In the genomic region with DNA sequence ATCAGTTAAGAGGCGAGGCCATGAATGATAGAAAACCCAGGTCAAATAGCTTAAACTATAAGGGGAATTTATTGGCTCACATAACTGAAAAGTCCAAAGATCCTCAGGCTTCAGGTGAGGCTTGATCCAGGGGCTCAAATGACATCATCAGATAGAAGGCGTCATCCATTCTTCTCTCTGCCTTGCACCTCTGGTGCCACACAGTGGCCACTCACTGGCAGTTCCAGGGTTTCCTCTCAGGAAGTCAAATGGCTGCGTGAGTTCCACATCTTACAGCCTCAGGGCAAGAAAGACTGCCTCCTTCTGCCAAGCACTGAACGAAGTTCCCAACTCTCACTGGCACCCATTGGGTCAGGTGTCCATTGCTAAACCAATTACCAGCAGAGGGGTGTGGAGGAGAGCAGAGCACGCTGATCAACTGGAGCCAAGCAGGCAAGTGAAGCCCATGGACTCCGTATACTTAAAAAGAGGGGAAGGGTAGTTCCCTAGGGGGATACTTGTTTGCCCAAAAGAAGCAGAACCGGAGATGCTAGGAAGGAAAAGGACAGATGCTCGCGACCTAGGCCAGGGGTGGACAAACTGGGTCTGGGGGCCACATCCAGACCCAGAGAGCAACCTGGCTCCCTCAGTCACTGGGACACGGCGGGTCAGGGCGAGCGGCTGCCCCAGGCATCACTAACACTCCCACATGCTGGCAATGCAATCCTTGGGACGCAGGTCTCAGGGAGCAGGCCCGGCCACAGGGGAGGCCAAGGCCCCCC, we compare ENCODE assay signal across 8 cellular contexts.
DNase-seq lines count a peak whose midpoint lies in the region; ATAC-seq, FAIRE-seq and TF ChIP-seq lines count a peak whose summit lies in the region.

No MANE protein-coding gene starts in this region.

- in situ Hi-C loops in K562 (cut with MboI) = no loop called here

- POLR2A ChIA-PET in K562 (lab: Yijun Ruan, JAX) = no interaction called here

- H3K36me3 ChIP-seq in DND-41 (ENCODE audit: insufficient read depth, low read length) = no peaks in the 10 kb centered on the region
- H3K36me3 ChIP-seq in K562 (ENCODE audit: control insufficient read depth, insufficient read depth, low read length) = no peaks in the 10 kb centered on the region

- TF ChIP-seq POLR2A in K562 (conservative IDR thresholded peaks at IDR 0.05) = no peak

- no peak overlapping the region for H2AFZ ChIP-seq in DND-41 (ENCODE audit: low read depth, low read length)
- H2AFZ ChIP-seq in K562 (ENCODE audit: low read depth, low read length) = no peak overlapping the region

- H4K20me1 ChIP-seq in DND-41 (ENCODE audit: insufficient read depth, low read length) (no peaks in the 10 kb centered on the region), K562 (replicated peaks; ENCODE audit: control insufficient read depth, insufficient read depth, low read length) (no peaks in the 10 kb centered on the region)

- TF ChIP-seq CTCF in DND-41 (IDR thresholded peaks at IDR 0.05; ENCODE audit: borderline replicate concordance, extremely low read depth, low read length, poor library complexity, severe bottlenecking) (peak; percentile 60), K562 (IDR thresholded peaks at IDR 0.05 in 2 of 3, conservative IDR thresholded peaks at IDR 0.05 in 1 of 3; ENCODE audit: insufficient read depth in 2 of 3, low read depth in 1 of 3, low read length in 3 of 3) (peak; percentile 31 to 51 (median 44); a peak in 4 of 6 replicates)

- no peaks in the 10 kb centered on the region for H3K36me3 Mint-ChIP-seq in activated naive CD4-positive, alpha-beta T cell treated with anti-CD3 and anti-CD28 coated beads, Interleukin-2, amount 50 U/mL, for 72 hours

- H3K4me2 ChIP-seq in DND-41 (ENCODE audit: insufficient read depth, low read length) (no peak overlapping the region), K562 (ENCODE audit: insufficient read depth, low read length) (no peak overlapping the region)

- TF ChIP-seq RAD21 in K562 (CRISPR knock-in tag; conservative IDR thresholded peaks at IDR 0.05 in 1 of 2, IDR thresholded peaks at IDR 0.05 in 1 of 2) = peak in 1 of 2 experiments; percentile 29; a peak in 1 of 4 replicates

- H3K4me1 ChIP-seq in DND-41 (ENCODE audit: insufficient read depth, low read length) (no peaks in the 10 kb centered on the region), K562 (replicated peaks in 1 of 2; ENCODE audit: control insufficient read depth in 2 of 2, insufficient read depth in 2 of 2, low read length in 2 of 2) (no peaks in the 10 kb centered on the region; a peak in 1 of 5 replicates)

- H3K9ac ChIP-seq in DND-41 (ENCODE audit: low read depth, low read length) (no peak overlapping the region), K562 (ENCODE audit: insufficient read depth in 1 of 2, low read depth in 2 of 2, low read length in 2 of 2) (no peak overlapping the region)

- H3K9me1 ChIP-seq in K562 (ENCODE audit: control insufficient read depth, insufficient read depth, low read length) = no peaks in the 10 kb centered on the region

- H3K27ac Mint-ChIP-seq in activated naive CD4-positive, alpha-beta T cell treated with anti-CD3 and anti-CD28 coated beads, Interleukin-2, amount 50 U/mL, for 72 hours = no peak overlapping the region

- H3K27ac ChIP-seq in DND-41 (ENCODE audit: low read length) (no peak overlapping the region), K562 (ENCODE audit: extremely low read depth, low read depth, low read length) (no peak overlapping the region)

- DNase-seq in DND-41 = peak; percentile 26
- peak; percentile 40 for DNase-seq in Jurkat, Clone E6-1 (ENCODE audit: low read depth, low spot score)
- DNase-seq in K562 (ENCODE audit: extremely low read depth in 1 of 4, low spot score in 3 of 4) = peak; percentile 18 to 47 (median 32)
- DNase-seq in mucosa of gallbladder (ENCODE audit: low spot score) = peak; percentile 19
- DNase-seq in activated naive CD4-positive, alpha-beta T cell treated with anti-CD3 and anti-CD28 coated beads, Interleukin-2, amount 50 U/mL, for 72 hours (ENCODE audit: low spot score in 2 of 2) = no peak
- no peak for DNase-seq in stimulated activated CD4-positive, alpha-beta T cell treated with anti-CD3 and anti-CD28 coated beads, Interleukin-4, amount 100 ng/mL, for 24 hours

- WGBS in K562 (ENCODE audit: insufficient coverage, low coverage, missing lambda C conversion rate) = 0% methylated on average over 5 of the region's 15 CpGs

- FAIRE-seq in K562 (lab: Jason Lieb, UNC) = no peak

- H3K79me2 ChIP-seq in DND-41 (ENCODE audit: insufficient read depth, low read length) = no peaks in the 10 kb centered on the region
- no peaks in the 10 kb centered on the region for H3K79me2 ChIP-seq in K562 (ENCODE audit: control insufficient read depth, insufficient read depth, low read length)

- CTCF ChIA-PET in K562 (lab: Yijun Ruan, JAX; ENCODE audit: low intra/inter-chr PET ratio) = interaction anchor here (0.6 kb wide), 1 partner anchor 1313 kb away, joined by 3 read pairs; no protein-coding TSS in a partner anchor

- BruUV-seq in K562 (replicated peaks; lab: Mats Ljungman, UMichigan) = no TSS peak

- H3K27me3 ChIP-seq in DND-41 (ENCODE audit: insufficient read depth, low read length, poor library complexity) = peaks cover 4% of the 10 kb centered on the region
- H3K27me3 ChIP-seq in K562 (ENCODE audit: control insufficient read depth in 2 of 2, insufficient read depth in 2 of 2, low read length in 2 of 2) = peaks cover 0 to 10% of the 10 kb centered on the region in 2 experiments; a peak in 1 of 5 replicates

- no peak for TF ChIP-seq EP300 in K562 (IDR thresholded peaks at IDR 0.05; ENCODE audit: low read length)

- H3K4me3 ChIP-seq in DND-41 (ENCODE audit: low read depth in 1 of 2, low read length in 2 of 2) (no peak overlapping the region), K562 (no peak overlapping the region)
- no peak overlapping the region for H3K4me3 ChIP-seq in Jurkat, Clone E6-1 (ENCODE audit: low read length)

- intact Hi-C loops in K562 (cut with micrococcal nuclease) = no loop called here

- no peaks in the 10 kb centered on the region for H3K9me3 ChIP-seq in DND-41 (ENCODE audit: insufficient read depth, low read length, severe bottlenecking)
- H3K9me3 ChIP-seq in K562 (replicated peaks; ENCODE audit: control insufficient read depth, insufficient read depth, low read depth, low read length) = no peaks in the 10 kb centered on the region

- H3K9me3 Mint-ChIP-seq in activated naive CD4-positive, alpha-beta T cell treated with anti-CD3 and anti-CD28 coated beads, Interleukin-2, amount 50 U/mL, for 72 hours = no peaks in the 10 kb centered on the region

- ATAC-seq in DND-41 (ENCODE audit: insufficient read depth, low read depth) = peak; percentile 69
- peak; percentile 76 for ATAC-seq in K562
- no peak for ATAC-seq in activated naive CD4-positive, alpha-beta T cell treated with anti-CD3 and anti-CD28 coated beads, Interleukin-2, amount 50 U/mL, for 72 hours
- ATAC-seq in HG03432 (IDR thresholded peaks at IDR 0.05; ENCODE audit: unreplicated experiment) = no peak
- no peak for ATAC-seq in HG03175 (IDR thresholded peaks at IDR 0.05; ENCODE audit: unreplicated experiment)

TF ChIP-seq in K562, 482 proteins besides CTCF, POLR2A, EP300 and RAD21 (continues in another document):
- TF ChIP-seq PTRF (tag; IDR thresholded peaks at IDR 0.05) (no peak), TEAD2 (tag; IDR thresholded peaks at IDR 0.05) (no peak), ATF1 (CRISPR knock-in tag; IDR thresholded peaks at IDR 0.05) (no peak), ATF1 (tag; IDR thresholded peaks at IDR 0.05) (peak; percentile 72), KHSRP (IDR thresholded peaks at IDR 0.05) (no peak), RFX1 (IDR thresholded peaks at IDR 0.05) (no peak), MTA3 (IDR thresholded peaks at IDR 0.05; ENCODE audit: borderline replicate concordance) (no peak)
- TF ChIP-seq, protein P1, sequence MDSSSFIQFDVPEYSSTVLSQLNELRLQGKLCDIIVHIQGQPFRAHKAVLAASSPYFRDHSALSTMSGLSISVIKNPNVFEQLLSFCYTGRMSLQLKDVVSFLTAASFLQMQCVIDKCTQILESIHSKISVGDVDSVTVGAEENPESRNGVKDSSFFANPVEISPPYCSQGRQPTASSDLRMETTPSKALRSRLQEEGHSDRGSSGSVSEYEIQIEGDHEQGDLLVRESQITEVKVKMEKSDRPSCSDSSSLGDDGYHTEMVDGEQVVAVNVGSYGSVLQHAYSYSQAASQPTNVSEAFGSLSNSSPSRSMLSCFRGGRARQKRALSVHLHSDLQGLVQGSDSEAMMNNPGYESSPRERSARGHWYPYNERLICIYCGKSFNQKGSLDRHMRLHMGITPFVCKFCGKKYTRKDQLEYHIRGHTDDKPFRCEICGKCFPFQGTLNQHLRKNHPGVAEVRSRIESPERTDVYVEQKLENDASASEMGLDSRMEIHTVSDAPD (CRISPR knock-in tag; IDR thresholded peaks at IDR 0.05) = no peak
- TF ChIP-seq, protein P2, sequence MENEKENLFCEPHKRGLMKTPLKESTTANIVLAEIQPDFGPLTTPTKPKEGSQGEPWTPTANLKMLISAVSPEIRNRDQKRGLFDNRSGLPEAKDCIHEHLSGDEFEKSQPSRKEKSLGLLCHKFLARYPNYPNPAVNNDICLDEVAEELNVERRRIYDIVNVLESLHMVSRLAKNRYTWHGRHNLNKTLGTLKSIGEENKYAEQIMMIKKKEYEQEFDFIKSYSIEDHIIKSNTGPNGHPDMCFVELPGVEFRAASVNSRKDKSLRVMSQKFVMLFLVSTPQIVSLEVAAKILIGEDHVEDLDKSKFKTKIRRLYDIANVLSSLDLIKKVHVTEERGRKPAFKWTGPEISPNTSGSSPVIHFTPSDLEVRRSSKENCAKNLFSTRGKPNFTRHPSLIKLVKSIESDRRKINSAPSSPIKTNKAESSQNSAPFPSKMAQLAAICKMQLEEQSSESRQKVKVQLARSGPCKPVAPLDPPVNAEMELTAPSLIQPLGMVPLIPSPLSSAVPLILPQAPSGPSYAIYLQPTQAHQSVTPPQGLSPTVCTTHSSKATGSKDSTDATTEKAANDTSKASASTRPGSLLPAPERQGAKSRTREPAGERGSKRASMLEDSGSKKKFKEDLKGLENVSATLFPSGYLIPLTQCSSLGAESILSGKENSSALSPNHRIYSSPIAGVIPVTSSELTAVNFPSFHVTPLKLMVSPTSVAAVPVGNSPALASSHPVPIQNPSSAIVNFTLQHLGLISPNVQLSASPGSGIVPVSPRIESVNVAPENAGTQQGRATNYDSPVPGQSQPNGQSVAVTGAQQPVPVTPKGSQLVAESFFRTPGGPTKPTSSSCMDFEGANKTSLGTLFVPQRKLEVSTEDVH (IDR thresholded peaks at IDR 0.05; ENCODE audit: low read depth, partially characterized antibody) = no peak

Comparison
In these comparisons a context has a peak if more than half of its experiments do, and no peak if none do; other contexts are left out.
1. ATAC-seq: peak in DND-41 (single experiment) and K562 (single experiment); none in activated naive CD4-positive, alpha-beta T cell treated with anti-CD3 and anti-CD28 coated beads, Interleukin-2, amount 50 U/mL, for 72 hours (0 of 2), HG03432 (single experiment) and HG03175 (single experiment).
2. DNase-seq: peak in DND-41 (single experiment), Jurkat, Clone E6-1 (single experiment), K562 (4 of 4) and mucosa of gallbladder (single experiment); none in activated naive CD4-positive, alpha-beta T cell treated with anti-CD3 and anti-CD28 coated beads, Interleukin-2, amount 50 U/mL, for 72 hours (0 of 2) and stimulated activated CD4-positive, alpha-beta T cell treated with anti-CD3 and anti-CD28 coated beads, Interleukin-4, amount 100 ng/mL, for 24 hours (single experiment).